Comparison of ENCODE assay signal across 26 cellular contexts in genomic region chr19:10683064-10683426, GRCh38.
"Had no signal": no experiment of that assay in that cellular context is flagged by ENCODE, and none has a peak within 500 bp of the region (broad histone marks: within the 10 kb centered on the region; RNA-seq: fewer than 3 reads in every experiment).

No MANE protein-coding gene starts in this region.

- FAIRE-seq: bronchial epithelial cell, colon, frontal cortex, islet of Langerhans, urothelium cell line had no signal

- H3K27ac ChIP-seq: left lung, lower lobe of right lung, skin epidermis, thoracic aorta had no signal

- H3K9me3 Mint-ChIP-seq: activated CD4-positive, alpha-beta memory T cell treated with anti-CD3 and anti-CD28 coated beads, Interleukin-2, amount 10 ng/mL, durations not matched to agents 7 days and 5 days; activated CD4-positive, alpha-beta T cell treated with anti-CD3 and anti-CD28 coated beads, Interleukin-2, amount 10 ng/mL, durations not matched to agents 7 days and 5 days; activated naive CD4-positive, alpha-beta T cell treated with anti-CD3 and anti-CD28 coated beads, Interleukin-2, amount 50 U/mL, for 72 hours; activated T-cell treated with anti-CD3 and anti-CD28 coated beads, Interleukin-2, amount 50 U/mL, for 4 hours; activated T-helper 2 cell treated with anti-CD3 and anti-CD28 coated beads, Interferon-gamma antibody, Interleukin-2, Interleukin-4, amounts not matched to agents 10 μg/mL and 5 μg/mL and 100 μg/mL, durations not matched to agents 14 hours and 24 hours and 36 hours; natural killer cell had no signal

- H3K27me3 ChIP-seq: left lung had no signal

- H3K4me3 Mint-ChIP-seq: activated CD4-positive, alpha-beta memory T cell treated with anti-CD3 and anti-CD28 coated beads, Interleukin-2, amount 10 ng/mL, durations not matched to agents 7 days and 5 days; activated CD4-positive, alpha-beta T cell treated with anti-CD3 and anti-CD28 coated beads, Interleukin-2, amount 10 ng/mL, durations not matched to agents 7 days and 5 days; activated T-cell treated with anti-CD3 and anti-CD28 coated beads, Interleukin-2, amount 50 U/mL, for 4 hours; natural killer cell had no signal

- H3K4me1 Mint-ChIP-seq: activated CD4-positive, alpha-beta memory T cell treated with anti-CD3 and anti-CD28 coated beads, Interleukin-2, amount 10 ng/mL, durations not matched to agents 7 days and 5 days; activated CD4-positive, alpha-beta T cell treated with anti-CD3 and anti-CD28 coated beads, Interleukin-2, amount 10 ng/mL, durations not matched to agents 7 days and 5 days had no signal

- H3K4me3 ChIP-seq: left lung, lower lobe of right lung, skin epidermis, thoracic aorta had no signal

- ATAC-seq: left lung; lower lobe of right lung; sciatic nerve; stimulated activated naive CD8-positive, alpha-beta T cell treated with anti-CD3 and anti-CD28 coated beads, Interleukin-15, Interleukin-2, amounts not matched to agents 100 U/mL and 50 U/mL, for 24 hours had no signal

- H3K27me3 Mint-ChIP-seq: activated CD4-positive, alpha-beta memory T cell treated with anti-CD3 and anti-CD28 coated beads, Interleukin-2, amount 10 ng/mL, durations not matched to agents 7 days and 5 days; activated CD4-positive, alpha-beta T cell treated with anti-CD3 and anti-CD28 coated beads, Interleukin-2, amount 10 ng/mL, durations not matched to agents 7 days and 5 days had no signal

- H3K4me1 ChIP-seq: left lung, lower lobe of right lung had no signal

- H3K9me3 ChIP-seq: left lung, lower lobe of right lung, thoracic aorta had no signal

- DNase-seq: activated CD4-positive, alpha-beta memory T cell treated with anti-CD3 and anti-CD28 coated beads, Interleukin-2, amount 10 ng/mL, durations not matched to agents 7 days and 5 days; activated CD4-positive, alpha-beta T cell treated with anti-CD3 and anti-CD28 coated beads for 1 hour; activated CD4-positive, alpha-beta T cell treated with anti-CD3 and anti-CD28 coated beads, Interleukin-2, amount 10 ng/mL, durations not matched to agents 7 days and 5 days; activated naive CD4-positive, alpha-beta T cell; activated T-cell treated with anti-CD3 and anti-CD28 coated beads, Interleukin-2, amount 50 U/mL, for 4 hours; dermis blood vessel endothelial cell; effector CD4-positive, alpha-beta T cell; lower lobe of right lung; mesenchymal stem cell; natural killer cell; stimulated activated CD4-positive, alpha-beta T cell treated with anti-CD3 and anti-CD28 coated beads, Interleukin-12 subunit alpha, Interleukin-12 subunit beta, amount 100 ng/mL, for 4 hours; stimulated activated CD4-positive, alpha-beta T cell treated with anti-CD3 and anti-CD28 coated beads, Interleukin-4, amount 100 ng/mL, for 1 hour; stimulated activated naive CD8-positive, alpha-beta T cell treated with anti-CD3 and anti-CD28 coated beads, Interleukin-15, Interleukin-2, amounts not matched to agents 100 U/mL and 50 U/mL, for 24 hours; T-helper 9 cell; trophoblast cell had no signal

- H3K27ac Mint-ChIP-seq: activated CD4-positive, alpha-beta memory T cell treated with anti-CD3 and anti-CD28 coated beads, Interleukin-2, amount 10 ng/mL, durations not matched to agents 7 days and 5 days; activated CD4-positive, alpha-beta T cell treated with anti-CD3 and anti-CD28 coated beads, Interleukin-2, amount 10 ng/mL, durations not matched to agents 7 days and 5 days; activated naive CD4-positive, alpha-beta T cell treated with anti-CD3 and anti-CD28 coated beads, Interleukin-2, amount 50 U/mL, for 72 hours; activated T-helper 2 cell treated with anti-CD3 and anti-CD28 coated beads, Interferon-gamma antibody, Interleukin-2, Interleukin-4, amounts not matched to agents 10 μg/mL and 5 μg/mL and 100 μg/mL, durations not matched to agents 14 hours and 24 hours and 36 hours had no signal
